ENCODE assay signal across 18 cellular contexts in the genomic region with DNA sequence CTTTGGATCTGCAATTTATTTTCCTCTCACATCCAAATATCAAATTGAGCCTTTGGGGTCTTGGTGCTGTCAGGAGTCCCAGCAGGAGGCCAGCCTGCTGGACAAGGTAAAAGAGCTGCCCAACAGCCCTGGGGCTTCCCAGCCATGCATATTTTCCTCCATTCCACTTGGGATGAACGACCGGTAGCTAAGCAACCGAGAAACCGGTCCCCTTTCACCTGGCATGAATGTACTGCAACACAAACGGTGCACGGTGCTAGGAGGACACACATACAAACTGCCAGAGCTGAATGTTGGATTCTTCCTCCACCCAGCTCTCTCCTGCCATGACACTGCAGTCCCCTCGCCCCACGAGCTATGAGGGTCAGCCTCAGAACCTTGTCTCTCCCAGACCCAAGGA. TPM values are rescaled to one million over a fixed set of nuclear protein-coding genes. Genes with fewer than 3 reads are reported as not detected.
A peak's percentile ranks its signal among the peaks of the same experiment; 100 is the strongest.
DNase-seq lines count a peak whose midpoint lies in the region; ATAC-seq and TF ChIP-seq lines count a peak whose summit lies in the region.
"Had no signal": no experiment of that assay in that cellular context is flagged by ENCODE, and none has a peak within 500 bp of the region (broad histone marks: within the 10 kb centered on the region; RNA-seq: fewer than 3 reads in every experiment).

No MANE protein-coding gene starts in this region.

- ATAC-seq in right cardiac atrium (no peak), HG02973 (IDR thresholded peaks at IDR 0.05; ENCODE audit: unreplicated experiment) (no peak)
- ATAC-seq: HCT116, natural killer cell, right lobe of liver had no signal

- peaks cover 14% of the 10 kb centered on the region for H3F3A ChIP-seq in SK-N-SH (replicated peaks; ENCODE audit: insufficient read depth)

- no peak overlapping the region for H3K4ac ChIP-seq in mesenchymal stem cell (ENCODE audit: low read depth in 1 of 2, low read length in 2 of 2)

- H2BK120ac ChIP-seq in mesenchymal stem cell (ENCODE audit: low read depth, low read length), result no peak overlapping the region

- no peak for TF ChIP-seq EP300 in SK-N-SH (IDR thresholded peaks at IDR 0.05; ENCODE audit: borderline replicate concordance in 1 of 2, low read depth in 1 of 2, low read length in 1 of 2)

- no peak overlapping the region for H3K4me2 ChIP-seq in mesenchymal stem cell (ENCODE audit: low read length, poor library complexity, severe bottlenecking)
- no peak overlapping the region for H3K4me2 ChIP-seq in SK-N-SH

- H3K27ac Mint-ChIP-seq in type B pancreatic cell, result peak overlapping the region; percentile 85
- H3K27ac Mint-ChIP-seq: natural killer cell had no signal

- no peak overlapping the region for H2BK5ac ChIP-seq in mesenchymal stem cell (ENCODE audit: low read depth, low read length, poor library complexity, severe bottlenecking)

- H3K79me2 ChIP-seq in SK-N-SH (ENCODE audit: insufficient read depth), result peaks cover 100% of the 10 kb centered on the region

- TF ChIP-seq CTCF in type B pancreatic cell (conservative IDR thresholded peaks at IDR 0.05) (no peak), SK-N-SH (IDR thresholded peaks at IDR 0.05) (no peak)

- peak; percentile 46 for DNase-seq in cardiac septum (ENCODE audit: low spot score)
- DNase-seq in right cardiac atrium, result no peak
- DNase-seq in astrocyte of the hippocampus (ENCODE audit: low read depth, low spot score), result peak; percentile 77
- no peak for DNase-seq in mesenchymal stem cell
- DNase-seq in type B pancreatic cell (ENCODE audit: extremely low spot score, unreplicated experiment), result no peak
- no peak for DNase-seq in NCI-H69 (lab: John Stamatoyannopoulos, UW)
- DNase-seq in SK-N-SH, result no peak
- DNase-seq: activated CD8-positive, alpha-beta memory T cell treated with anti-CD3 and anti-CD28 coated beads for 24 hours; effector memory CD4-positive, alpha-beta T cell; natural killer cell; NCI-H2081 treated with DMSO at 0.1 percent for 48 hours; right lobe of liver; SIG-M5; stimulated activated CD4-positive, alpha-beta T cell treated with anti-CD3 and anti-CD28 coated beads, Interleukin-1b, Interleukin-23, amount 100 ng/mL, for 48 hours; T-helper 2 cell had no signal

- no peak overlapping the region for H3K4me3 ChIP-seq in right cardiac atrium (ENCODE audit: low read length)
- H3K4me3 ChIP-seq in mesenchymal stem cell (ENCODE audit: insufficient read depth in 1 of 2, low read depth in 1 of 2, low read length in 2 of 2), result no peak overlapping the region
- no peak overlapping the region for H3K4me3 ChIP-seq in SK-N-SH (ENCODE audit: low read depth in 2 of 2, low read length in 1 of 2)
- H3K4me3 ChIP-seq: right lobe of liver had no signal

- H3K36me3 ChIP-seq in mesenchymal stem cell (ENCODE audit: control insufficient read depth in 1 of 2, insufficient read depth in 2 of 2, low read depth in 1 of 2, low read length in 2 of 2), result peaks cover 24 to 77% of the 10 kb centered on the region in 2 experiments
- peaks cover 23 to 81% of the 10 kb centered on the region in 2 experiments for H3K36me3 ChIP-seq in SK-N-SH (replicated peaks in 1 of 2; ENCODE audit: control insufficient read depth in 1 of 2, insufficient read depth in 2 of 2, low read length in 1 of 2)
- H3K36me3 ChIP-seq: right lobe of liver had no signal

- H3K9ac ChIP-seq in mesenchymal stem cell (ENCODE audit: low read length) (no peak overlapping the region), SK-N-SH (no peak overlapping the region)

- H2BK15ac ChIP-seq in mesenchymal stem cell (ENCODE audit: low read depth, poor library complexity, severe bottlenecking), result no peak overlapping the region

- H3K27ac ChIP-seq in right cardiac atrium (ENCODE audit: low read length) (no peak overlapping the region), mesenchymal stem cell (ENCODE audit: low read length, poor library complexity, severe bottlenecking) (no peak overlapping the region), SK-N-SH (ENCODE audit: low read depth in 2 of 2, low read length in 1 of 2) (no peak overlapping the region)
- H3K27ac ChIP-seq: right lobe of liver had no signal

- H3K27me3 ChIP-seq in right cardiac atrium (ENCODE audit: control insufficient read depth, insufficient read depth) (no peaks in the 10 kb centered on the region), mesenchymal stem cell (ENCODE audit: control insufficient read depth in 1 of 2, insufficient read depth in 1 of 2, low read length in 2 of 2) (no peaks in the 10 kb centered on the region), SK-N-SH (ENCODE audit: insufficient read depth) (no peaks in the 10 kb centered on the region)
- H3K27me3 ChIP-seq: right lobe of liver had no signal

- H3K79me1 ChIP-seq in mesenchymal stem cell (replicated peaks; ENCODE audit: low read length, poor library complexity, severe bottlenecking), result peaks cover 28% of the 10 kb centered on the region

- peaks cover 4% of the 10 kb centered on the region for H3K9me3 Mint-ChIP-seq in type B pancreatic cell
- H3K9me3 Mint-ChIP-seq: central memory CD8-positive, alpha-beta T cell; natural killer cell had no signal

- H2BK12ac ChIP-seq in mesenchymal stem cell (ENCODE audit: low read length in 2 of 2), result no peak overlapping the region

- no peak for TF ChIP-seq RAD21 in SK-N-SH (IDR thresholded peaks at IDR 0.05; ENCODE audit: low read length)

- no peak overlapping the region for H4K91ac ChIP-seq in mesenchymal stem cell (ENCODE audit: low read length)

- no peaks in the 10 kb centered on the region for H3K27me3 Mint-ChIP-seq in type B pancreatic cell
- H3K27me3 Mint-ChIP-seq: central memory CD8-positive, alpha-beta T cell had no signal

- H3K9me3 ChIP-seq in right cardiac atrium (ENCODE audit: control insufficient read depth, low read length) (no peaks in the 10 kb centered on the region), mesenchymal stem cell (ENCODE audit: control insufficient read depth, low read length) (no peaks in the 10 kb centered on the region), SK-N-SH (no peaks in the 10 kb centered on the region)
- H3K9me3 ChIP-seq: right lobe of liver had no signal

- no peak overlapping the region for H3K23ac ChIP-seq in mesenchymal stem cell (ENCODE audit: low read length in 2 of 2)

- H3K36me3 Mint-ChIP-seq in type B pancreatic cell, result peaks cover 33% of the 10 kb centered on the region
- H3K36me3 Mint-ChIP-seq: natural killer cell had no signal

- intact Hi-C loops in cardiac septum (cut with DNase I) (no loop called here), right cardiac atrium (cut with DNase I) (no loop called here)

- H3K4me1 ChIP-seq in right cardiac atrium (ENCODE audit: control insufficient read depth, insufficient read depth, low read length) (no peaks in the 10 kb centered on the region), mesenchymal stem cell (ENCODE audit: control insufficient read depth, insufficient read depth, low read depth, low read length) (peaks cover 11% of the 10 kb centered on the region), SK-N-SH (ENCODE audit: control insufficient read depth in 1 of 2, insufficient read depth in 2 of 2, low read depth in 1 of 2, low read length in 1 of 2) (peaks cover 0 to 14% of the 10 kb centered on the region in 2 experiments; a peak in 2 of 4 replicates)
- H3K4me1 ChIP-seq: right lobe of liver had no signal

- CTCF ChIA-PET in SK-N-SH (lab: Yijun Ruan, JAX), result interaction anchor here (1.0 to 28.6 kb wide), 4 partner anchors 9 to 205 kb away, joined by 4 to 591 read pairs (median 10); no protein-coding TSS in a partner anchor

- H3K9me2 ChIP-seq in SK-N-SH, result no peaks in the 10 kb centered on the region

- H3K14ac ChIP-seq in mesenchymal stem cell (ENCODE audit: low read length in 2 of 2), result no peak overlapping the region

- peaks cover 43% of the 10 kb centered on the region for H3K4me1 Mint-ChIP-seq in type B pancreatic cell (ENCODE audit: unreplicated experiment)
- H3K4me1 Mint-ChIP-seq: central memory CD8-positive, alpha-beta T cell; natural killer cell had no signal

- no peak overlapping the region for H2AFZ ChIP-seq in mesenchymal stem cell (ENCODE audit: low read depth, low read length)
- no peak overlapping the region for H2AFZ ChIP-seq in SK-N-SH (ENCODE audit: low read depth)

- POLR2A ChIA-PET in SK-N-SH (lab: Yijun Ruan, JAX), result no interaction called here

- peak overlapping the region; percentile 13 for H2AK5ac ChIP-seq in mesenchymal stem cell (ENCODE audit: low read length, severe bottlenecking)

- peak overlapping the region; percentile 16 for H4K8ac ChIP-seq in mesenchymal stem cell (ENCODE audit: low read length)

- no peak overlapping the region for H3K4me3 Mint-ChIP-seq in type B pancreatic cell
- H3K4me3 Mint-ChIP-seq: central memory CD8-positive, alpha-beta T cell; natural killer cell had no signal

- no peak overlapping the region for H3K18ac ChIP-seq in mesenchymal stem cell (ENCODE audit: low read depth in 1 of 2, low read length in 2 of 2)

- H4K20me1 ChIP-seq in SK-N-SH (ENCODE audit: insufficient read depth), result peaks cover 20% of the 10 kb centered on the region; the same call in 1 of the 2 replicates

- WGBS in right cardiac atrium, result 87% methylated on average over 8 of the region's 8 CpGs
- WGBS in mesenchymal stem cell, result 85% methylated on average over 8 of the region's 8 CpGs
- WGBS in SK-N-SH (ENCODE audit: low lambda C conversion rate), result 88% methylated on average over 2 of the region's 8 CpGs

TF ChIP-seq in SK-N-SH, 30 proteins besides CTCF, POLR2A, EP300 and RAD21:
- TF ChIP-seq TCF12 (IDR thresholded peaks at IDR 0.05) (no peak), FOXM1 (IDR thresholded peaks at IDR 0.05; ENCODE audit: low read depth) (no peak), FOSL2 (IDR thresholded peaks at IDR 0.05; ENCODE audit: borderline replicate concordance, low read depth) (no peak), TAF1 (IDR thresholded peaks at IDR 0.05; ENCODE audit: borderline replicate concordance, low read depth, low read length) (no peak), FOXJ3 (CRISPR knock-in tag; IDR thresholded peaks at IDR 0.05) (no peak), POLR2AphosphoS5 (IDR thresholded peaks at IDR 0.05; ENCODE audit: low read depth, low read length) (no peak)

RNA-seq across cellular contexts. Expression of a gene that starts 42.7 kb away (rescaled TPM):
- total RNA-seq in cardiac septum, result 6.9 TPM
- total RNA-seq in right cardiac atrium, result 10 to 100 TPM; 12.5 to 17.4 (median 15.0) TPM
- polyA plus RNA-seq in right cardiac atrium, result 10.1 TPM
- polyA plus RNA-seq in mesenchymal stem cell (2013, experiment 1 of 2), result 23.6 TPM
- polyA plus RNA-seq in mesenchymal stem cell (2013, experiment 2 of 2), result 22.7 TPM
- total RNA-seq in type B pancreatic cell (ENCODE audit: low replicate concordance), result 16.6 and 52.1 TPM in 2 replicates
- polyA plus RNA-seq in SK-N-SH (2012; rRNA removed), result 49.2 and 58.4 TPM in 2 replicates
- 40.2 and 48.4 TPM in 2 replicates for polyA plus RNA-seq in SK-N-SH (2012; cell fraction: cytosol; rRNA removed)
- polyA plus RNA-seq in SK-N-SH (2012; cell fraction: nucleus; rRNA removed), result 59.5 and 69.2 TPM in 2 replicates

Comparison
In these comparisons a context has a peak if more than half of its experiments do, and no peak if none do; other contexts are left out.
1. DNase-seq: peak in cardiac septum (single experiment) and astrocyte of the hippocampus (single experiment); none in right cardiac atrium (0 of 3), mesenchymal stem cell (single experiment), type B pancreatic cell (single experiment), NCI-H69 (single experiment) and SK-N-SH (single experiment).